In genomic region chr11:66855574-66856495, GRCh38 we compare ENCODE assay signal across 1 cellular context.
TF ChIP-seq lines count a peak whose summit lies in the region.

No MANE protein-coding gene starts in this region.

TF ChIP-seq in GM12878, 131 proteins besides CTCF, POLR2A, EP300 and RAD21 (continued from another document):
- TF ChIP-seq POLR2AphosphoS5 (IDR thresholded peaks at IDR 0.05; ENCODE audit: low read length) (peak; percentile 66; the same call in 1 of the 2 replicates), CREM (IDR thresholded peaks at IDR 0.05; ENCODE audit: low read depth) (no peak), SRF (IDR thresholded peaks at IDR 0.05; ENCODE audit: low read depth in 2 of 2, low read length in 2 of 2) (no peak), USF2 (IDR thresholded peaks at IDR 0.05; ENCODE audit: borderline replicate concordance, low read depth, low read length) (no peak), KAT2A (conservative IDR thresholded peaks at IDR 0.05; ENCODE audit: control insufficient read depth, low read depth, low read length) (no peak), STAT1 (conservative IDR thresholded peaks at IDR 0.05) (0 out of 2 replicates have a peak, but pooled peaks have one; percentile 32), HDGF (IDR thresholded peaks at IDR 0.05) (peak; percentile 64), USF1 (IDR thresholded peaks at IDR 0.05; ENCODE audit: borderline replicate concordance, extremely low read length, insufficient read depth, low read depth, low read length) (no peak)
